14 cellular contexts compared by ENCODE assay signal in genomic region chr2:187989925-187990623, GRCh38.
DNase-seq lines count a peak whose midpoint lies in the region; ATAC-seq and TF ChIP-seq lines count a peak whose summit lies in the region.
"Had no signal": no experiment of that assay in that cellular context is flagged by ENCODE, and none has a peak within 500 bp of the region (broad histone marks: within the 10 kb centered on the region; RNA-seq: fewer than 3 reads in every experiment).

No MANE protein-coding gene starts in this region.

- H3K4me3 Mint-ChIP-seq in type B pancreatic cell = no peak overlapping the region
- H3K4me3 Mint-ChIP-seq: mesothelial cell of epicardium had no signal

- TF ChIP-seq CTCF in GM12865 (IDR thresholded peaks at IDR 0.05; ENCODE audit: insufficient read depth, low read depth, low read length, missing control alignments) = no peak
- TF ChIP-seq CTCF in type B pancreatic cell (conservative IDR thresholded peaks at IDR 0.05) = no peak

- peak; percentile 42 for ATAC-seq in GM21526 (IDR thresholded peaks at IDR 0.05; ENCODE audit: low FRiP score, unreplicated experiment)
- ATAC-seq in GM18861 (IDR thresholded peaks at IDR 0.05; ENCODE audit: unreplicated experiment) = no peak

- H3K36me3 Mint-ChIP-seq in type B pancreatic cell = no peaks in the 10 kb centered on the region
- H3K36me3 Mint-ChIP-seq: CD8-positive, alpha-beta memory T cell; mesothelial cell of epicardium had no signal

- H3K4me1 Mint-ChIP-seq in type B pancreatic cell (ENCODE audit: unreplicated experiment) = peaks cover 22% of the 10 kb centered on the region

- no peaks in the 10 kb centered on the region for H3K27me3 Mint-ChIP-seq in type B pancreatic cell
- H3K27me3 Mint-ChIP-seq: CD8-positive, alpha-beta memory T cell had no signal

- DNase-seq in GM12865 (ENCODE audit: low read depth) = peak; percentile 7
- DNase-seq in NCI-H1436 treated with DMSO at 0.1 percent for 48 hours (lab: John Stamatoyannopoulos, UW) = peak; percentile 69
- DNase-seq in head of caudate nucleus = peak in 30 of 42 donors; percentile 8 to 87 (median 43)
- DNase-seq in C1 segment of cervical spinal cord (lab: John Stamatoyannopoulos, UW) = no peak
- DNase-seq in DMS 273 treated with DMSO at 0.1 percent for 48 hours (lab: John Stamatoyannopoulos, UW) = no peak
- DNase-seq in type B pancreatic cell (ENCODE audit: extremely low spot score, unreplicated experiment) = no peak
- DNase-seq: erythroblast; IMR-90; NCI-H2107; stimulated activated CD4-positive, alpha-beta T cell treated with anti-CD3 and anti-CD28 coated beads, Interleukin-4, amount 100 ng/mL, for 4 hours had no signal

- no peak overlapping the region for H3K4me3 ChIP-seq in GM12865 (ENCODE audit: low read depth, low read length)

- H3K9me3 Mint-ChIP-seq in type B pancreatic cell = no peaks in the 10 kb centered on the region
- H3K9me3 Mint-ChIP-seq: mesothelial cell of epicardium had no signal

- intact Hi-C loops in head of caudate nucleus (cut with DNase I) = no loop called here

- H3K27ac Mint-ChIP-seq in type B pancreatic cell = no peak overlapping the region
- H3K27ac Mint-ChIP-seq: CD8-positive, alpha-beta memory T cell; mesothelial cell of epicardium had no signal

Comparison
In these comparisons a context has a peak if more than half of its experiments do, and no peak if none do; other contexts are left out.
1. DNase-seq: peak in GM12865 (single experiment), NCI-H1436 treated with DMSO at 0.1 percent for 48 hours (single experiment) and head of caudate nucleus (30 of 42); none in C1 segment of cervical spinal cord (0 of 14), DMS 273 treated with DMSO at 0.1 percent for 48 hours (single experiment) and type B pancreatic cell (single experiment).